Comparison of ENCODE assay signal across 11 cellular contexts in the genomic region with DNA sequence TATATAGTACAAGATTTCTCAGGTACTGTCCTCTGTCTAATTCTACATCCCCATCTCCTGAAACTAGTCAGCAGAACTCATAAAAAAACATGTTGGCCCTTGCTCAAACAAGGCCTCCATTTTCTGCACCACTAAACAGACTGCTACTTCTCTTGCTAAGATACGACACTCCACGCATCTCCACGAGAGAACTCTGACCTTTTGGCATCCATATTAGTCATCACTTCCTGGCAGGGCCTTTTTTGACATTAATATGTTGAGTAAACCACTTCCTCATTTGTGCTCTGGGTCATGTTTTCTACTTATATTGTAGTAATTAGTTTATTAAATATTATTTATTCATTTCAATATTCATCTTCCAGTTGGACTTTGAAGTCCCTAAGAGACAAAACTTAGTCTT.
DNase-seq lines count a peak whose midpoint lies in the region; ATAC-seq, FAIRE-seq and TF ChIP-seq lines count a peak whose summit lies in the region.
"Had no signal": no experiment of that assay in that cellular context is flagged by ENCODE, and none has a peak within 500 bp of the region (broad histone marks: within the 10 kb centered on the region; RNA-seq: fewer than 3 reads in every experiment).

No MANE protein-coding gene starts in this region.

- H3K4me1 Mint-ChIP-seq in osteocyte (ENCODE audit: unreplicated experiment) = peaks cover 6% of the 10 kb centered on the region
- H3K4me1 Mint-ChIP-seq: activated CD4-positive, alpha-beta T cell treated with anti-CD3 and anti-CD28 coated beads for 36 hours; nephron progenitor cell had no signal

- no peak for TF ChIP-seq POLR2A in transverse colon (IDR thresholded peaks at IDR 0.05)

- 55 to 58% methylated on average over 3 of the region's 3 CpGs for WGBS in pancreas, 2 donors
- 46% methylated on average over 3 of the region's 3 CpGs; no CpG with 5 or more reads in 1 of the 2 donors for WGBS in transverse colon (ENCODE audit: low coverage in 1 of 2), 2 donors

- H3K27ac ChIP-seq in pancreas (no peak overlapping the region), transverse colon (no peak overlapping the region)

- H3K27me3 ChIP-seq in pancreas (peaks cover 0 to 3% (median 0%) of the 10 kb centered on the region in 4 donors), transverse colon (no peaks in the 10 kb centered on the region)

- peak; percentile 55 for DNase-seq in SK-MEL-5 (ENCODE audit: low read depth, low spot score)
- no peak for DNase-seq in pancreas
- no peak for DNase-seq in posterior vena cava (ENCODE audit: low spot score)
- DNase-seq in osteocyte (ENCODE audit: extremely low spot score, unreplicated experiment) = no peak
- no peak for DNase-seq in transverse colon
- DNase-seq: activated CD4-positive, alpha-beta T cell treated with anti-CD3 and anti-CD28 coated beads for 36 hours; nephron progenitor cell had no signal

- intact Hi-C loops in pancreas (cut with DNase I) (no loop called here), posterior vena cava (cut with DNase I) (no loop called here), transverse colon (cut with DNase I; ENCODE audit: low total_unique reads) (no loop called here)

- H3K4me3 ChIP-seq in pancreas (no peak overlapping the region), transverse colon (no peak overlapping the region)

- no peaks in the 10 kb centered on the region for H3K9me3 ChIP-seq in pancreas
- no peaks in the 10 kb centered on the region for H3K9me3 ChIP-seq in transverse colon

- in situ Hi-C loops in SK-MEL-5 (cut with HindIII; ENCODE audit: low pct_unique_long_range_greater_than_20kb, low sequenced_read_pairs) (no loop called here), transverse colon (cut with MboI; ENCODE audit: low pct_ligation_motif_present in 1 of 4, low pct_unique_long_range_greater_than_20kb in 1 of 4, low sequenced_read_pairs in 3 of 4) (no loop called here)

- ATAC-seq in GM18867 (IDR thresholded peaks at IDR 0.05; ENCODE audit: unreplicated experiment) (peak; percentile 89), HG03025 (IDR thresholded peaks at IDR 0.05; ENCODE audit: low FRiP score, unreplicated experiment) (peak; percentile 65), pancreas (peak in 1 of 4 donors; percentile 57), GM21381 (IDR thresholded peaks at IDR 0.05; ENCODE audit: unreplicated experiment) (no peak)
- ATAC-seq: activated CD4-positive, alpha-beta T cell treated with anti-CD3 and anti-CD28 coated beads for 36 hours; activated naive CD4-positive, alpha-beta T cell treated with anti-CD3 and anti-CD28 coated beads, Interleukin-2, amount 50 U/mL, for 72 hours had no signal

- peak; percentile 20 for FAIRE-seq in pancreas (lab: Jason Lieb, UNC)

- TF ChIP-seq CTCF in pancreas (IDR thresholded peaks at IDR 0.05) (no peak), osteocyte (IDR thresholded peaks at IDR 0.05) (no peak), transverse colon (IDR thresholded peaks at IDR 0.05) (no peak)

- peaks cover 6% of the 10 kb centered on the region for H3K9me3 Mint-ChIP-seq in osteocyte (ENCODE audit: unreplicated experiment)
- H3K9me3 Mint-ChIP-seq: activated naive CD4-positive, alpha-beta T cell treated with anti-CD3 and anti-CD28 coated beads, Interleukin-2, amount 50 U/mL, for 72 hours had no signal

- H3K27ac Mint-ChIP-seq in osteocyte (ENCODE audit: unreplicated experiment) = no peak overlapping the region
- H3K27ac Mint-ChIP-seq: activated CD4-positive, alpha-beta T cell treated with anti-CD3 and anti-CD28 coated beads for 36 hours; activated naive CD4-positive, alpha-beta T cell treated with anti-CD3 and anti-CD28 coated beads, Interleukin-2, amount 50 U/mL, for 72 hours; nephron progenitor cell had no signal

- H3K27me3 Mint-ChIP-seq in osteocyte (ENCODE audit: unreplicated experiment) = no peaks in the 10 kb centered on the region
- H3K27me3 Mint-ChIP-seq: activated CD4-positive, alpha-beta T cell treated with anti-CD3 and anti-CD28 coated beads for 36 hours had no signal

- TF ChIP-seq EP300 in transverse colon (IDR thresholded peaks at IDR 0.05; ENCODE audit: low read depth) = no peak

- no peaks in the 10 kb centered on the region for H3K36me3 Mint-ChIP-seq in osteocyte (ENCODE audit: unreplicated experiment)
- H3K36me3 Mint-ChIP-seq: activated naive CD4-positive, alpha-beta T cell treated with anti-CD3 and anti-CD28 coated beads, Interleukin-2, amount 50 U/mL, for 72 hours had no signal

- no peak overlapping the region for H3K4me3 Mint-ChIP-seq in osteocyte (ENCODE audit: unreplicated experiment)
- H3K4me3 Mint-ChIP-seq: activated CD4-positive, alpha-beta T cell treated with anti-CD3 and anti-CD28 coated beads for 36 hours; nephron progenitor cell had no signal

- H3K36me3 ChIP-seq in pancreas (no peaks in the 10 kb centered on the region), transverse colon (no peaks in the 10 kb centered on the region)

- H3K4me1 ChIP-seq in pancreas (no peaks in the 10 kb centered on the region), transverse colon (no peaks in the 10 kb centered on the region)
